ENCODE assay signal across 1 cellular context in the genomic region with DNA sequence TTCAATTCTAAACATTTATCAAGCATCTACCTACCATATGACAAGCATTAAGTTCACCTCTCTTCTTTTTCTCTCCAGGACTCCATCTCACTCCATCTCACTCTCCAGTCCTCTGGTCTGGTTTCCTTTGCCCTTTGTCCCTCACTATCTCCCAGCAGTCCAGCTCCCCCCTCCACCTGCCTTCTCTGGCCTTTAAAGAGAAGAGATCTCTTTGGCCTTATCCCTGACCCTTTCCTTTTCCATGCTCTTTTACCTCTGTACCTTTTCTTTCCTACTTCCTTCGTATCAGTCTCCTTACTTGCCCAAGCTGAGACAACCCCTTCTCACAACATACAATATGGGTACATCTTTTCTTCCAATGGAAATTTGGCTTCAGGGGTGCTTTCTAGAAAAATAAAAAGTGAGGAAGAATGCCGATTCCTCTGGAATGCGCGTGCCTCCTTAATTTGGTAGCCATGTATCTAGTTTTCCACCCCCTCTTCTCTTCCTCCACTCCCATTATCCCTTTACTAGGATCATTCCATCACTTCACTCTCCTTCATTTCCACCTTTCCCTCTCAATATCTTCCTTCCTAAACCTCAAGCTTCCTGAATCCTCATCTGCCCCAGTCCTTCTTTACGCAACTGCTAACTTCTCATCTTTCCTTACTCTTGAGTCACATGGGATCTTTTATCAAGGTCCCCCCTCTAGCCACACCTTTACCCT.
TF ChIP-seq lines count a peak whose summit lies in the region.

No MANE protein-coding gene starts in this region.

TF ChIP-seq in GM23338, 12 proteins besides CTCF, POLR2A, EP300 and RAD21 (continued from another document):
- TF ChIP-seq, protein P1, sequence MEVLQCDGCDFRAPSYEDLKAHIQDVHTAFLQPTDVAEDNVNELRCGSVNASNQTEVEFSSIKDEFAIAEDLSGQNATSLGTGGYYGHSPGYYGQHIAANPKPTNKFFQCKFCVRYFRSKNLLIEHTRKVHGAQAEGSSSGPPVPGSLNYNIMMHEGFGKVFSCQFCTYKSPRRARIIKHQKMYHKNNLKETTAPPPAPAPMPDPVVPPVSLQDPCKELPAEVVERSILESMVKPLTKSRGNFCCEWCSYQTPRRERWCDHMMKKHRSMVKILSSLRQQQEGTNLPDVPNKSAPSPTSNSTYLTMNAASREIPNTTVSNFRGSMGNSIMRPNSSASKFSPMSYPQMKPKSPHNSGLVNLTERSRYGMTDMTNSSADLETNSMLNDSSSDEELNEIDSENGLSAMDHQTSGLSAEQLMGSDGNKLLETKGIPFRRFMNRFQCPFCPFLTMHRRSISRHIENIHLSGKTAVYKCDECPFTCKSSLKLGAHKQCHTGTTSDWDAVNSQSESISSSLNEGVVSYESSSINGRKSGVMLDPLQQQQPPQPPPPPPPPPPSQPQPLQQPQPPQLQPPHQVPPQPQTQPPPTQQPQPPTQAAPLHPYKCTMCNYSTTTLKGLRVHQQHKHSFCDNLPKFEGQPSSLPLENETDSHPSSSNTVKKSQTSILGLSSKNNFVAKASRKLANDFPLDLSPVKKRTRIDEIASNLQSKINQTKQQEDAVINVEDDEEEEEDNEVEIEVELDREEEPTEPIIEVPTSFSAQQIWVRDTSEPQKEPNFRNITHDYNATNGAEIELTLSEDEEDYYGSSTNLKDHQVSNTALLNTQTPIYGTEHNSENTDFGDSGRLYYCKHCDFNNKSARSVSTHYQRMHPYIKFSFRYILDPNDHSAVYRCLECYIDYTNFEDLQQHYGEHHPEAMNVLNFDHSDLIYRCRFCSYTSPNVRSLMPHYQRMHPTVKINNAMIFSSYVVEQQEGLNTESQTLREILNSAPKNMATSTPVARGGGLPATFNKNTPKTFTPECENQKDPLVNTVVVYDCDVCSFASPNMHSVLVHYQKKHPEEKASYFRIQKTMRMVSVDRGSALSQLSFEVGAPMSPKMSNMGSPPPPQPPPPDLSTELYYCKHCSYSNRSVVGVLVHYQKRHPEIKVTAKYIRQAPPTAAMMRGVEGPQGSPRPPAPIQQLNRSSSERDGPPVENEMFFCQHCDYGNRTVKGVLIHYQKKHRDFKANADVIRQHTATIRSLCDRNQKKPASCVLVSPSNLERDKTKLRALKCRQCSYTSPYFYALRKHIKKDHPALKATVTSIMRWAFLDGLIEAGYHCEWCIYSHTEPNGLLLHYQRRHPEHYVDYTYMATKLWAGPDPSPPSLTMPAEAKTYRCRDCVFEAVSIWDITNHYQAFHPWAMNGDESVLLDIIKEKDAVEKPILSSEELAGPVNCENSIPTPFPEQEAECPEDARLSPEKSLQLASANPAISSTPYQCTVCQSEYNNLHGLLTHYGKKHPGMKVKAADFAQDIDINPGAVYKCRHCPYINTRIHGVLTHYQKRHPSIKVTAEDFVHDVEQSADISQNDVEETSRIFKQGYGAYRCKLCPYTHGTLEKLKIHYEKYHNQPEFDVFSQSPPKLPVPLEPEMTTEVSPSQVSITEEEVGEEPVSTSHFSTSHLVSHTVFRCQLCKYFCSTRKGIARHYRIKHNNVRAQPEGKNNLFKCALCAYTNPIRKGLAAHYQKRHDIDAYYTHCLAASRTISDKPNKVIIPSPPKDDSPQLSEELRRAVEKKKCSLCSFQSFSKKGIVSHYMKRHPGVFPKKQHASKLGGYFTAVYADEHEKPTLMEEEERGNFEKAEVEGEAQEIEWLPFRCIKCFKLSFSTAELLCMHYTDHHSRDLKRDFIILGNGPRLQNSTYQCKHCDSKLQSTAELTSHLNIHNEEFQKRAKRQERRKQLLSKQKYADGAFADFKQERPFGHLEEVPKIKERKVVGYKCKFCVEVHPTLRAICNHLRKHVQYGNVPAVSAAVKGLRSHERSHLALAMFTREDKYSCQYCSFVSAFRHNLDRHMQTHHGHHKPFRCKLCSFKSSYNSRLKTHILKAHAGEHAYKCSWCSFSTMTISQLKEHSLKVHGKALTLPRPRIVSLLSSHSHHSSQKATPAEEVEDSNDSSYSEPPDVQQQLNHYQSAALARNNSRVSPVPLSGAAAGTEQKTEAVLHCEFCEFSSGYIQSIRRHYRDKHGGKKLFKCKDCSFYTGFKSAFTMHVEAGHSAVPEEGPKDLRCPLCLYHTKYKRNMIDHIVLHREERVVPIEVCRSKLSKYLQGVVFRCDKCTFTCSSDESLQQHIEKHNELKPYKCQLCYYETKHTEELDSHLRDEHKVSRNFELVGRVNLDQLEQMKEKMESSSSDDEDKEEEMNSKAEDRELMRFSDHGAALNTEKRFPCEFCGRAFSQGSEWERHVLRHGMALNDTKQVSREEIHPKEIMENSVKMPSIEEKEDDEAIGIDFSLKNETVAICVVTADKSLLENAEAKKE (CRISPR knock-in tag; IDR thresholded peaks at IDR 0.05), result no peak
- TF ChIP-seq EZH2 (IDR thresholded peaks at IDR 0.05; ENCODE audit: low read depth, unreplicated experiment) (no peak), ZNF114 (CRISPR knock-in tag; IDR thresholded peaks at IDR 0.05) (no peak), CREB1 (CRISPR knock-in tag; IDR thresholded peaks at IDR 0.05; ENCODE audit: low read depth) (no peak)
- TF ChIP-seq, protein P2, sequence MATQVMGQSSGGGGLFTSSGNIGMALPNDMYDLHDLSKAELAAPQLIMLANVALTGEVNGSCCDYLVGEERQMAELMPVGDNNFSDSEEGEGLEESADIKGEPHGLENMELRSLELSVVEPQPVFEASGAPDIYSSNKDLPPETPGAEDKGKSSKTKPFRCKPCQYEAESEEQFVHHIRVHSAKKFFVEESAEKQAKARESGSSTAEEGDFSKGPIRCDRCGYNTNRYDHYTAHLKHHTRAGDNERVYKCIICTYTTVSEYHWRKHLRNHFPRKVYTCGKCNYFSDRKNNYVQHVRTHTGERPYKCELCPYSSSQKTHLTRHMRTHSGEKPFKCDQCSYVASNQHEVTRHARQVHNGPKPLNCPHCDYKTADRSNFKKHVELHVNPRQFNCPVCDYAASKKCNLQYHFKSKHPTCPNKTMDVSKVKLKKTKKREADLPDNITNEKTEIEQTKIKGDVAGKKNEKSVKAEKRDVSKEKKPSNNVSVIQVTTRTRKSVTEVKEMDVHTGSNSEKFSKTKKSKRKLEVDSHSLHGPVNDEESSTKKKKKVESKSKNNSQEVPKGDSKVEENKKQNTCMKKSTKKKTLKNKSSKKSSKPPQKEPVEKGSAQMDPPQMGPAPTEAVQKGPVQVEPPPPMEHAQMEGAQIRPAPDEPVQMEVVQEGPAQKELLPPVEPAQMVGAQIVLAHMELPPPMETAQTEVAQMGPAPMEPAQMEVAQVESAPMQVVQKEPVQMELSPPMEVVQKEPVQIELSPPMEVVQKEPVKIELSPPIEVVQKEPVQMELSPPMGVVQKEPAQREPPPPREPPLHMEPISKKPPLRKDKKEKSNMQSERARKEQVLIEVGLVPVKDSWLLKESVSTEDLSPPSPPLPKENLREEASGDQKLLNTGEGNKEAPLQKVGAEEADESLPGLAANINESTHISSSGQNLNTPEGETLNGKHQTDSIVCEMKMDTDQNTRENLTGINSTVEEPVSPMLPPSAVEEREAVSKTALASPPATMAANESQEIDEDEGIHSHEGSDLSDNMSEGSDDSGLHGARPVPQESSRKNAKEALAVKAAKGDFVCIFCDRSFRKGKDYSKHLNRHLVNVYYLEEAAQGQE (IDR thresholded peaks at IDR 0.05; ENCODE audit: unreplicated experiment), result no peak
- TF ChIP-seq, protein P3, sequence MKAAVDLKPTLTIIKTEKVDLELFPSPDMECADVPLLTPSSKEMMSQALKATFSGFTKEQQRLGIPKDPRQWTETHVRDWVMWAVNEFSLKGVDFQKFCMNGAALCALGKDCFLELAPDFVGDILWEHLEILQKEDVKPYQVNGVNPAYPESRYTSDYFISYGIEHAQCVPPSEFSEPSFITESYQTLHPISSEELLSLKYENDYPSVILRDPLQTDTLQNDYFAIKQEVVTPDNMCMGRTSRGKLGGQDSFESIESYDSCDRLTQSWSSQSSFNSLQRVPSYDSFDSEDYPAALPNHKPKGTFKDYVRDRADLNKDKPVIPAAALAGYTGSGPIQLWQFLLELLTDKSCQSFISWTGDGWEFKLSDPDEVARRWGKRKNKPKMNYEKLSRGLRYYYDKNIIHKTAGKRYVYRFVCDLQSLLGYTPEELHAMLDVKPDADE (IDR thresholded peaks at IDR 0.05), result no peak
